13 cellular contexts compared by ENCODE assay signal in genomic region chr14:61147898-61148549, GRCh38.
A peak's percentile ranks its signal among the peaks of the same experiment; 100 is the strongest.
DNase-seq lines count a peak whose midpoint lies in the region; ATAC-seq and TF ChIP-seq lines count a peak whose summit lies in the region.
"Had no signal": no experiment of that assay in that cellular context is flagged by ENCODE, and none has a peak within 500 bp of the region (broad histone marks: within the 10 kb centered on the region; RNA-seq: fewer than 3 reads in every experiment).

No MANE protein-coding gene starts in this region.

- POLR2A ChIA-PET in AG04449 (lab: Yijun Ruan, JAX), result no interaction called here
- POLR2A ChIA-PET in CD4-positive, alpha-beta T cell (lab: Charles Lee), result no interaction called here

- WGBS in esophagus muscularis mucosa, result 35% methylated on average over 4 of the region's 19 CpGs

- H3K27me3 ChIP-seq in RWPE2 (ENCODE audit: insufficient read depth, poor library complexity, severe bottlenecking), result no peaks in the 10 kb centered on the region
- no peaks in the 10 kb centered on the region for H3K27me3 ChIP-seq in esophagus muscularis mucosa
- H3K27me3 ChIP-seq in muscle layer of duodenum (ENCODE audit: low read depth, low read length), result no peaks in the 10 kb centered on the region
- H3K27me3 ChIP-seq in CD4-positive, alpha-beta T cell (ENCODE audit: control insufficient read depth, insufficient read depth, low read length), result peaks cover 4% of the 10 kb centered on the region
- H3K27me3 ChIP-seq: cardiac muscle cell had no signal

- H3K27me3 Mint-ChIP-seq in CD4-positive, alpha-beta T cell, result peaks cover 26% of the 10 kb centered on the region

- no peak for ATAC-seq in RWPE2 (ENCODE audit: low read depth)
- ATAC-seq in CD4-positive, alpha-beta T cell (ENCODE audit: poor library complexity), result no peak
- no peak for ATAC-seq in HG03442 (IDR thresholded peaks at IDR 0.05; ENCODE audit: unreplicated experiment)
- no peak for ATAC-seq in HG02571 (IDR thresholded peaks at IDR 0.05; ENCODE audit: unreplicated experiment)
- ATAC-seq in HG03175 (IDR thresholded peaks at IDR 0.05; ENCODE audit: unreplicated experiment), result no peak

- H3K36me3 Mint-ChIP-seq in CD4-positive, alpha-beta T cell (ENCODE audit: low read depth), result no peaks in the 10 kb centered on the region

- H3K9me3 ChIP-seq in RWPE2 (ENCODE audit: severe bottlenecking) (peaks cover 13% of the 10 kb centered on the region), esophagus muscularis mucosa (peaks cover 0 to 3% (median 1%) of the 10 kb centered on the region in 4 donors), muscle layer of duodenum (ENCODE audit: control insufficient read depth in 1 of 2, low read length in 2 of 2) (peaks cover 0 to 2% of the 10 kb centered on the region in 2 donors)
- peaks cover 1% of the 10 kb centered on the region for H3K9me3 ChIP-seq in CD4-positive, alpha-beta T cell (ENCODE audit: control insufficient read depth, low read length)

- H3K4me1 ChIP-seq in RWPE2 (ENCODE audit: insufficient read depth, poor library complexity, severe bottlenecking) (peaks cover 24% of the 10 kb centered on the region), esophagus muscularis mucosa (peaks cover 13 to 51% (median 41%) of the 10 kb centered on the region in 4 donors), muscle layer of duodenum (ENCODE audit: control insufficient read depth in 1 of 2, insufficient read depth in 2 of 2, low read length in 2 of 2) (peaks cover 0 to 5% of the 10 kb centered on the region in 2 donors)

- no peak for TF ChIP-seq POLR2A in esophagus muscularis mucosa (IDR thresholded peaks at IDR 0.05; ENCODE audit: low read depth)

- TF ChIP-seq EP300 in esophagus muscularis mucosa (IDR thresholded peaks at IDR 0.05), result no peak

- no peak for TF ChIP-seq CTCF in AG04449 (IDR thresholded peaks at IDR 0.05; ENCODE audit: insufficient read depth, low read length, missing control alignments)
- no peak for TF ChIP-seq CTCF in RWPE2 (IDR thresholded peaks at IDR 0.05; ENCODE audit: poor library complexity, severe bottlenecking)
- no peak for TF ChIP-seq CTCF in esophagus muscularis mucosa (IDR thresholded peaks at IDR 0.05)
- no peak for TF ChIP-seq CTCF in CD4-positive, alpha-beta T cell (IDR thresholded peaks at IDR 0.05)

- H3K9me3 Mint-ChIP-seq in CD4-positive, alpha-beta T cell, result peaks cover 4% of the 10 kb centered on the region

- no peak overlapping the region for H3K4me3 ChIP-seq in AG04449 (ENCODE audit: low read depth, low read length)
- no peak overlapping the region for H3K4me3 ChIP-seq in RWPE2 (ENCODE audit: severe bottlenecking)
- H3K4me3 ChIP-seq in esophagus muscularis mucosa, result no peak overlapping the region
- no peak overlapping the region for H3K4me3 ChIP-seq in muscle layer of duodenum (ENCODE audit: low read depth in 1 of 2, low read length in 2 of 2)
- H3K4me3 ChIP-seq: cardiac muscle cell had no signal

- no peaks in the 10 kb centered on the region for H3K4me1 Mint-ChIP-seq in CD4-positive, alpha-beta T cell (ENCODE audit: low read depth)
- H3K4me1 Mint-ChIP-seq: B cell had no signal

- peak; percentile 58 for DNase-seq in AG04449 (ENCODE audit: low read depth, low spot score)
- no peak for DNase-seq in RWPE2 (ENCODE audit: low spot score)
- DNase-seq in esophagus muscularis mucosa (ENCODE audit: extremely low spot score), result peak; percentile 90
- DNase-seq in CD4-positive, alpha-beta T cell, result no peak
- DNase-seq: NCI-H2029 had no signal

- CTCF ChIA-PET in AG04449 (lab: Yijun Ruan, JAX), result interaction anchor here (1.2 kb wide), 1 partner anchor 17 kb away, joined by 3 read pairs; no protein-coding TSS in a partner anchor
- CTCF ChIA-PET in CD4-positive, alpha-beta T cell (lab: Charles Lee), result no interaction called here

- H3K36me3 ChIP-seq in RWPE2 (ENCODE audit: low read depth), result no peaks in the 10 kb centered on the region
- H3K36me3 ChIP-seq in esophagus muscularis mucosa, result no peaks in the 10 kb centered on the region
- H3K36me3 ChIP-seq in muscle layer of duodenum (ENCODE audit: control insufficient read depth in 1 of 2, insufficient read depth in 2 of 2, low read length in 2 of 2), result no peaks in the 10 kb centered on the region
- H3K36me3 ChIP-seq: cardiac muscle cell had no signal

- no peak overlapping the region for H3K27ac Mint-ChIP-seq in CD4-positive, alpha-beta T cell
- H3K27ac Mint-ChIP-seq: B cell; stimulated activated naive CD8-positive, alpha-beta T cell treated with anti-CD3 and anti-CD28 coated beads, Interleukin-15, Interleukin-2, amounts not matched to agents 100 ng/mL and 50 ng/mL, for 24 hours had no signal

- H3K4me3 Mint-ChIP-seq in CD4-positive, alpha-beta T cell, result no peak overlapping the region
- H3K4me3 Mint-ChIP-seq: B cell; stimulated activated naive CD8-positive, alpha-beta T cell treated with anti-CD3 and anti-CD28 coated beads, Interleukin-15, Interleukin-2, amounts not matched to agents 100 ng/mL and 50 ng/mL, for 24 hours had no signal

- H3K27ac ChIP-seq in RWPE2 (ENCODE audit: poor library complexity, severe bottlenecking) (peak overlapping the region; percentile 84), esophagus muscularis mucosa (replicated peaks in 1 of 4) (peak overlapping the region; percentile 65 to 80 (median 74)), muscle layer of duodenum (ENCODE audit: low read length) (peak overlapping the region; percentile 64)
- no peak overlapping the region for H3K27ac ChIP-seq in CD4-positive, alpha-beta T cell (ENCODE audit: low read depth, low read length)
- H3K27ac ChIP-seq: cardiac muscle cell, VCaP had no signal

- intact Hi-C loops in esophagus muscularis mucosa (cut with DNase I), result no loop called here
- intact Hi-C loops in CD4-positive, alpha-beta T cell (cut with DNase I, micrococcal nuclease), result no loop called here

Comparison
In these comparisons a context has a peak if more than half of its experiments do, and no peak if none do; other contexts are left out.
1. DNase-seq: peak in AG04449 (single experiment) and esophagus muscularis mucosa (single experiment); none in RWPE2 (single experiment) and CD4-positive, alpha-beta T cell (0 of 10).